Comparison of ENCODE assay signal across 1 cellular context in the genomic region with DNA sequence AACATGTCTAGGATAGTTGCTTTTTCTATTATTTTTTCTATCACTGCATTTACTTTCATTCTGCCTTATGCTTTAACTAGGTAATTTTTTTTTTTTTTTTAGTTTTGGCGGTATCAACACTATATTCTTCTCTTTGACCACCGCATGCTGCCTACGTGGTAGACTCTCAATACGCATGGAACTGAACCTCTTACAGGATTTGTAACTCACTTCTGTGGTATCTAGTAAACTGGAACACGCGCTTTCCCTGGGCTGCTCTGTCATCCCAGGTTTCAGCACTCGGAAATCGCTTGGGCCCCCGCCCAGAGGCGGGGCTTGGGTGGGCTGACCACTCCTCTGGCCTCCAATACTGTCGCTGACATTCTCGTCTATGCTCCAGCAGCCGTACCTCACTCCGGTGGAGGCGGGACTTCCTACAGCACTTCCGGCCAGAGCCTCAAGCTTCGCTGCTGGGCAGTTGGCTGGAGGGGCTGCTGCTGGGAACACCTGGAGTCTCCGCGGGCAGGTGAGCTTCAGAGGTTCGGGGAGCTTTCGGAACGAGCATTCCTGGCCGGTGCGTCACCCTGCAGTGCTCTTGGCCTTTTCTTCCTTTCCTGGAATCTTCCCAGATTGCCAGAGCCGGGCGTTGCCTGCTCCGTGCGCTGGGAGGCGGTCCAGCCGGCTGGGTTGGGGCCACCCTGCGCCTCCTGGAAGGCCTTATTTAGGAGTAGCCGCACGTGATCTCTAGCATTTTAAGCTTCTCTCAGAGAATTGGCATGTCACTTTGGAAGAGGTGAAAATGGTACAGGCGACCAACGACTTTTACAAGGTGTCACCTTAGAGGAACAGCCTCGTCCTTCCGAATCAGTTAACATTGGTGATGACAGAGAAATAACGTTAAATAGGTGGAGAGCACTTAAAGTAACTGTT.
TF ChIP-seq lines count a peak whose summit lies in the region.

A gene with protein sequence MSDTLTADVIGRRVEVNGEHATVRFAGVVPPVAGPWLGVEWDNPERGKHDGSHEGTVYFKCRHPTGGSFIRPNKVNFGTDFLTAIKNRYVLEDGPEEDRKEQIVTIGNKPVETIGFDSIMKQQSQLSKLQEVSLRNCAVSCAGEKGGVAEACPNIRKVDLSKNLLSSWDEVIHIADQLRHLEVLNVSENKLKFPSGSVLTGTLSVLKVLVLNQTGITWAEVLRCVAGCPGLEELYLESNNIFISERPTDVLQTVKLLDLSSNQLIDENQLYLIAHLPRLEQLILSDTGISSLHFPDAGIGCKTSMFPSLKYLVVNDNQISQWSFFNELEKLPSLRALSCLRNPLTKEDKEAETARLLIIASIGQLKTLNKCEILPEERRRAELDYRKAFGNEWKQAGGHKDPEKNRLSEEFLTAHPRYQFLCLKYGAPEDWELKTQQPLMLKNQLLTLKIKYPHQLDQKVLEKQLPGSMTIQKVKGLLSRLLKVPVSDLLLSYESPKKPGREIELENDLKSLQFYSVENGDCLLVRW (plus strand): TSS at position 428 of the 909 bp plus-strand sequence. CDS start 12,623 bp downstream, outside the sequence.

TF ChIP-seq in HEK293, 187 proteins besides CTCF, POLR2A, EP300 and RAD21 (continued from another document and continues in another):
- TF ChIP-seq, protein P1, sequence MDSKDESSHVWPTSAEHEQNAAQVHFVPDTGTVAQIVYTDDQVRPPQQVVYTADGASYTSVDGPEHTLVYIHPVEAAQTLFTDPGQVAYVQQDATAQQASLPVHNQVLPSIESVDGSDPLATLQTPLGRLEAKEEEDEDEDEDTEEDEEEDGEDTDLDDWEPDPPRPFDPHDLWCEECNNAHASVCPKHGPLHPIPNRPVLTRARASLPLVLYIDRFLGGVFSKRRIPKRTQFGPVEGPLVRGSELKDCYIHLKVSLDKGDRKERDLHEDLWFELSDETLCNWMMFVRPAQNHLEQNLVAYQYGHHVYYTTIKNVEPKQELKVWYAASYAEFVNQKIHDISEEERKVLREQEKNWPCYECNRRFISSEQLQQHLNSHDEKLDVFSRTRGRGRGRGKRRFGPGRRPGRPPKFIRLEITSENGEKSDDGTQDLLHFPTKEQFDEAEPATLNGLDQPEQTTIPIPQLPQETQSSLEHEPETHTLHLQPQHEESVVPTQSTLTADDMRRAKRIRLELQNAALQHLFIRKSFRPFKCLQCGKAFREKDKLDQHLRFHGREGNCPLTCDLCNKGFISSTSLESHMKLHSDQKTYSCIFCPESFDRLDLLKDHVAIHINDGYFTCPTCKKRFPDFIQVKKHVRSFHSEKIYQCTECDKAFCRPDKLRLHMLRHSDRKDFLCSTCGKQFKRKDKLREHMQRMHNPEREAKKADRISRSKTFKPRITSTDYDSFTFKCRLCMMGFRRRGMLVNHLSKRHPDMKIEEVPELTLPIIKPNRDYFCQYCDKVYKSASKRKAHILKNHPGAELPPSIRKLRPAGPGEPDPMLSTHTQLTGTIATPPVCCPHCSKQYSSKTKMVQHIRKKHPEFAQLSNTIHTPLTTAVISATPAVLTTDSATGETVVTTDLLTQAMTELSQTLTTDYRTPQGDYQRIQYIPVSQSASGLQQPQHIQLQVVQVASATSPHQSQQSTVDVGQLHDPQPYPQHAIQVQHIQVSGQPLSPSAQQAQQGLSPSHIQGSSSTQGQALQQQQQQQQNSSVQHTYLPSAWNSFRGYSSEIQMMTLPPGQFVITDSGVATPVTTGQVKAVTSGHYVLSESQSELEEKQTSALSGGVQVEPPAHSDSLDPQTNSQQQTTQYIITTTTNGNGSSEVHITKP (tag by site-specific recombination; IDR thresholded peaks at IDR 0.05), result peak; percentile 98
- TF ChIP-seq ZNF664 (tag by site-specific recombination; IDR thresholded peaks at IDR 0.05), result 0 out of 2 replicates have a peak, but pooled peaks have one; percentile 10
- no peak for TF ChIP-seq ZNF404 (tag by site-specific recombination; IDR thresholded peaks at IDR 0.05)
- peak; percentile 42; the same call in 1 of the 2 replicates for TF ChIP-seq ZNF391 (tag by site-specific recombination; IDR thresholded peaks at IDR 0.05; ENCODE audit: borderline replicate concordance, low read depth)
- TF ChIP-seq MZF1 (tag by site-specific recombination; IDR thresholded peaks at IDR 0.05; ENCODE audit: borderline replicate concordance), result 0 out of 2 replicates have a peak, but pooled peaks have one; percentile 13
- TF ChIP-seq ZNF174 (tag by site-specific recombination; IDR thresholded peaks at IDR 0.05), result no peak
- TF ChIP-seq ZNF132 (tag by site-specific recombination; IDR thresholded peaks at IDR 0.05; ENCODE audit: borderline replicate concordance), result no peak
- TF ChIP-seq, protein P2, sequence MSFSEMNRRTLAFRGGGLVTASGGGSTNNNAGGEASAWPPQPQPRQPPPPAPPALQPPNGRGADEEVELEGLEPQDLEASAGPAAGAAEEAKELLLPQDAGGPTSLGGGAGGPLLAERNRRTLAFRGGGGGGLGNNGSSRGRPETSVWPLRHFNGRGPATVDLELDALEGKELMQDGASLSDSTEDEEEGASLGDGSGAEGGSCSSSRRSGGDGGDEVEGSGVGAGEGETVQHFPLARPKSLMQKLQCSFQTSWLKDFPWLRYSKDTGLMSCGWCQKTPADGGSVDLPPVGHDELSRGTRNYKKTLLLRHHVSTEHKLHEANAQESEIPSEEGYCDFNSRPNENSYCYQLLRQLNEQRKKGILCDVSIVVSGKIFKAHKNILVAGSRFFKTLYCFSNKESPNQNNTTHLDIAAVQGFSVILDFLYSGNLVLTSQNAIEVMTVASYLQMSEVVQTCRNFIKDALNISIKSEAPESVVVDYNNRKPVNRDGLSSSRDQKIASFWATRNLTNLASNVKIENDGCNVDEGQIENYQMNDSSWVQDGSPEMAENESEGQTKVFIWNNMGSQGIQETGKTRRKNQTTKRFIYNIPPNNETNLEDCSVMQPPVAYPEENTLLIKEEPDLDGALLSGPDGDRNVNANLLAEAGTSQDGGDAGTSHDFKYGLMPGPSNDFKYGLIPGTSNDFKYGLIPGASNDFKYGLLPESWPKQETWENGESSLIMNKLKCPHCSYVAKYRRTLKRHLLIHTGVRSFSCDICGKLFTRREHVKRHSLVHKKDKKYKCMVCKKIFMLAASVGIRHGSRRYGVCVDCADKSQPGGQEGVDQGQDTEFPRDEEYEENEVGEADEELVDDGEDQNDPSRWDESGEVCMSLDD (tag by site-specific recombination; IDR thresholded peaks at IDR 0.05), result peak; percentile 55
- no peak for TF ChIP-seq ZNF48 (tag by site-specific recombination; IDR thresholded peaks at IDR 0.05)
- TF ChIP-seq ZNF394 (tag by site-specific recombination; IDR thresholded peaks at IDR 0.05; ENCODE audit: borderline replicate concordance), result peak; percentile 95
- TF ChIP-seq, protein P3, sequence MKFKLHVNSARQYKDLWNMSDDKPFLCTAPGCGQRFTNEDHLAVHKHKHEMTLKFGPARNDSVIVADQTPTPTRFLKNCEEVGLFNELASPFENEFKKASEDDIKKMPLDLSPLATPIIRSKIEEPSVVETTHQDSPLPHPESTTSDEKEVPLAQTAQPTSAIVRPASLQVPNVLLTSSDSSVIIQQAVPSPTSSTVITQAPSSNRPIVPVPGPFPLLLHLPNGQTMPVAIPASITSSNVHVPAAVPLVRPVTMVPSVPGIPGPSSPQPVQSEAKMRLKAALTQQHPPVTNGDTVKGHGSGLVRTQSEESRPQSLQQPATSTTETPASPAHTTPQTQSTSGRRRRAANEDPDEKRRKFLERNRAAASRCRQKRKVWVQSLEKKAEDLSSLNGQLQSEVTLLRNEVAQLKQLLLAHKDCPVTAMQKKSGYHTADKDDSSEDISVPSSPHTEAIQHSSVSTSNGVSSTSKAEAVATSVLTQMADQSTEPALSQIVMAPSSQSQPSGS (tag by site-specific recombination; IDR thresholded peaks at IDR 0.05; ENCODE audit: low read depth), result no peak
- TF ChIP-seq ZBTB1 (tag by site-specific recombination; IDR thresholded peaks at IDR 0.05), result peak; percentile 18; the same call in 1 of the 2 replicates
- TF ChIP-seq ZNF544 (tag by site-specific recombination; IDR thresholded peaks at IDR 0.05), result no peak
- TF ChIP-seq ZNF792 (tag by site-specific recombination; IDR thresholded peaks at IDR 0.05), result 0 out of 2 replicates have a peak, but pooled peaks have one; percentile 11
- TF ChIP-seq ZNF433 (tag by site-specific recombination; IDR thresholded peaks at IDR 0.05; ENCODE audit: low read depth), result 0 out of 2 replicates have a peak, but pooled peaks have one; percentile 3
- TF ChIP-seq KLF7 (tag by site-specific recombination; IDR thresholded peaks at IDR 0.05; ENCODE audit: borderline replicate concordance), result no peak; the same call in 1 of the 2 replicates
- TF ChIP-seq, protein P4, sequence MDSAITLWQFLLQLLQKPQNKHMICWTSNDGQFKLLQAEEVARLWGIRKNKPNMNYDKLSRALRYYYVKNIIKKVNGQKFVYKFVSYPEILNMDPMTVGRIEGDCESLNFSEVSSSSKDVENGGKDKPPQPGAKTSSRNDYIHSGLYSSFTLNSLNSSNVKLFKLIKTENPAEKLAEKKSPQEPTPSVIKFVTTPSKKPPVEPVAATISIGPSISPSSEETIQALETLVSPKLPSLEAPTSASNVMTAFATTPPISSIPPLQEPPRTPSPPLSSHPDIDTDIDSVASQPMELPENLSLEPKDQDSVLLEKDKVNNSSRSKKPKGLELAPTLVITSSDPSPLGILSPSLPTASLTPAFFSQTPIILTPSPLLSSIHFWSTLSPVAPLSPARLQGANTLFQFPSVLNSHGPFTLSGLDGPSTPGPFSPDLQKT (IDR thresholded peaks at IDR 0.05; ENCODE audit: borderline replicate concordance, low read depth, low read length), result no peak
- peak; percentile 100 for TF ChIP-seq ZBTB17 (tag by site-specific recombination; IDR thresholded peaks at IDR 0.05)
- TF ChIP-seq ZNF677 (tag by site-specific recombination; IDR thresholded peaks at IDR 0.05), result no peak
- no peak for TF ChIP-seq ZNF514 (tag by site-specific recombination; IDR thresholded peaks at IDR 0.05)
- TF ChIP-seq SCRT2 (tag by site-specific recombination; IDR thresholded peaks at IDR 0.05), result no peak
- TF ChIP-seq ZNF2 (tag by site-specific recombination; IDR thresholded peaks at IDR 0.05), result 0 out of 2 replicates have a peak, but pooled peaks have one; percentile 47
- peak; percentile 44; the same call in 1 of the 2 replicates for TF ChIP-seq KLF1 (tag by site-specific recombination; IDR thresholded peaks at IDR 0.05)
- no peak for TF ChIP-seq ZNF747 (tag by site-specific recombination; IDR thresholded peaks at IDR 0.05)
- TF ChIP-seq, protein P5, sequence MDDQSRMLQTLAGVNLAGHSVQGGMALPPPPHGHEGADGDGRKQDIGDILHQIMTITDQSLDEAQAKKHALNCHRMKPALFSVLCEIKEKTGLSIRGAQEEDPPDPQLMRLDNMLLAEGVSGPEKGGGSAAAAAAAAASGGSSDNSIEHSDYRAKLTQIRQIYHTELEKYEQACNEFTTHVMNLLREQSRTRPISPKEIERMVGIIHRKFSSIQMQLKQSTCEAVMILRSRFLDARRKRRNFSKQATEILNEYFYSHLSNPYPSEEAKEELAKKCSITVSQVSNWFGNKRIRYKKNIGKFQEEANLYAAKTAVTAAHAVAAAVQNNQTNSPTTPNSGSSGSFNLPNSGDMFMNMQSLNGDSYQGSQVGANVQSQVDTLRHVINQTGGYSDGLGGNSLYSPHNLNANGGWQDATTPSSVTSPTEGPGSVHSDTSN (CRISPR knock-in tag; IDR thresholded peaks at IDR 0.05), result no peak; the same call in 1 of the 2 replicates
- TF ChIP-seq, protein P6, sequence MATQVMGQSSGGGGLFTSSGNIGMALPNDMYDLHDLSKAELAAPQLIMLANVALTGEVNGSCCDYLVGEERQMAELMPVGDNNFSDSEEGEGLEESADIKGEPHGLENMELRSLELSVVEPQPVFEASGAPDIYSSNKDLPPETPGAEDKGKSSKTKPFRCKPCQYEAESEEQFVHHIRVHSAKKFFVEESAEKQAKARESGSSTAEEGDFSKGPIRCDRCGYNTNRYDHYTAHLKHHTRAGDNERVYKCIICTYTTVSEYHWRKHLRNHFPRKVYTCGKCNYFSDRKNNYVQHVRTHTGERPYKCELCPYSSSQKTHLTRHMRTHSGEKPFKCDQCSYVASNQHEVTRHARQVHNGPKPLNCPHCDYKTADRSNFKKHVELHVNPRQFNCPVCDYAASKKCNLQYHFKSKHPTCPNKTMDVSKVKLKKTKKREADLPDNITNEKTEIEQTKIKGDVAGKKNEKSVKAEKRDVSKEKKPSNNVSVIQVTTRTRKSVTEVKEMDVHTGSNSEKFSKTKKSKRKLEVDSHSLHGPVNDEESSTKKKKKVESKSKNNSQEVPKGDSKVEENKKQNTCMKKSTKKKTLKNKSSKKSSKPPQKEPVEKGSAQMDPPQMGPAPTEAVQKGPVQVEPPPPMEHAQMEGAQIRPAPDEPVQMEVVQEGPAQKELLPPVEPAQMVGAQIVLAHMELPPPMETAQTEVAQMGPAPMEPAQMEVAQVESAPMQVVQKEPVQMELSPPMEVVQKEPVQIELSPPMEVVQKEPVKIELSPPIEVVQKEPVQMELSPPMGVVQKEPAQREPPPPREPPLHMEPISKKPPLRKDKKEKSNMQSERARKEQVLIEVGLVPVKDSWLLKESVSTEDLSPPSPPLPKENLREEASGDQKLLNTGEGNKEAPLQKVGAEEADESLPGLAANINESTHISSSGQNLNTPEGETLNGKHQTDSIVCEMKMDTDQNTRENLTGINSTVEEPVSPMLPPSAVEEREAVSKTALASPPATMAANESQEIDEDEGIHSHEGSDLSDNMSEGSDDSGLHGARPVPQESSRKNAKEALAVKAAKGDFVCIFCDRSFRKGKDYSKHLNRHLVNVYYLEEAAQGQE (tag by site-specific recombination; IDR thresholded peaks at IDR 0.05), result peak; percentile 22; the same call in 1 of the 2 replicates
- TF ChIP-seq, protein P7, sequence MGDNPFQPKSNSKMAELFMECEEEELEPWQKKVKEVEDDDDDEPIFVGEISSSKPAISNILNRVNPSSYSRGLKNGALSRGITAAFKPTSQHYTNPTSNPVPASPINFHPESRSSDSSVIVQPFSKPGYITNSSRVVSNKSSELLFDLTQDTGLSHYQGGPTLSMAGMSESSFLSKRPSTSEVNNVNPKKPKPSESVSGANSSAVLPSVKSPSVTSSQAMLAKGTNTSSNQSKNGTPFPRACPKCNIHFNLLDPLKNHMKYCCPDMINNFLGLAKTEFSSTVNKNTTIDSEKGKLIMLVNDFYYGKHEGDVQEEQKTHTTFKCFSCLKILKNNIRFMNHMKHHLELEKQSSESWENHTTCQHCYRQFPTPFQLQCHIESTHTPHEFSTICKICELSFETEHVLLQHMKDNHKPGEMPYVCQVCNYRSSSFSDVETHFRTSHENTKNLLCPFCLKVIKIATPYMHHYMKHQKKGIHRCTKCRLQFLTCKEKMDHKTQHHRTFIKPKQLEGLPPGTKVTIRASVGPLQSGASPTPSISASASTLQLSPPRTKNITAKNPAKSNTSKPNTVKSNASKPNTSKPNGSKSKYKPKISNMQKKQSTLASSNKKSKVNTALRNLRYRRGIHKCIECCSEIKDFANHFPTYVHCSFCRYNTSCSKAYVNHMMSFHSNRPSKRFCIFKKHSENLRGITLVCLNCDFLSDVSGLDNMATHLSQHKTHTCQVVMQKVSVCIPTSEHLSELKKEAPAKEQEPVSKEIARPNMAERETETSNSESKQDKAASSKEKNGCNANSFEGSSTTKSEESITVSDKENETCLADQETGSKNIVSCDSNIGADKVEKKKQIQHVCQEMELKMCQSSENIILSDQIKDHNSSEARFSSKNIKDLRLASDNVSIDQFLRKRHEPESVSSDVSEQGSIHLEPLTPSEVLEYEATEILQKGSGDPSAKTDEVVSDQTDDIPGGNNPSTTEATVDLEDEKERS (tag by site-specific recombination; IDR thresholded peaks at IDR 0.05), result no peak
- TF ChIP-seq ZNF555 (tag by site-specific recombination; conservative IDR thresholded peaks at IDR 0.05), result no peak
- TF ChIP-seq ZNF335 (tag by site-specific recombination; conservative IDR thresholded peaks at IDR 0.05), result peak; percentile 85
- TF ChIP-seq ZNF146 (tag by site-specific recombination; IDR thresholded peaks at IDR 0.05), result no peak
- TF ChIP-seq EGR2 (tag by site-specific recombination; IDR thresholded peaks at IDR 0.05; ENCODE audit: low read depth), result no peak
- peak; percentile 70; the same call in 1 of the 2 replicates for TF ChIP-seq KLF16 (tag by site-specific recombination; IDR thresholded peaks at IDR 0.05)
- no peak for TF ChIP-seq ZNF658 (tag by site-specific recombination; IDR thresholded peaks at IDR 0.05)
- TF ChIP-seq GLIS1 (tag by site-specific recombination; IDR thresholded peaks at IDR 0.05), result peak; percentile 55; the same call in 1 of the 2 replicates
- TF ChIP-seq SCRT1 (tag by site-specific recombination; IDR thresholded peaks at IDR 0.05; ENCODE audit: borderline replicate concordance), result no peak
